In the genomic region with DNA sequence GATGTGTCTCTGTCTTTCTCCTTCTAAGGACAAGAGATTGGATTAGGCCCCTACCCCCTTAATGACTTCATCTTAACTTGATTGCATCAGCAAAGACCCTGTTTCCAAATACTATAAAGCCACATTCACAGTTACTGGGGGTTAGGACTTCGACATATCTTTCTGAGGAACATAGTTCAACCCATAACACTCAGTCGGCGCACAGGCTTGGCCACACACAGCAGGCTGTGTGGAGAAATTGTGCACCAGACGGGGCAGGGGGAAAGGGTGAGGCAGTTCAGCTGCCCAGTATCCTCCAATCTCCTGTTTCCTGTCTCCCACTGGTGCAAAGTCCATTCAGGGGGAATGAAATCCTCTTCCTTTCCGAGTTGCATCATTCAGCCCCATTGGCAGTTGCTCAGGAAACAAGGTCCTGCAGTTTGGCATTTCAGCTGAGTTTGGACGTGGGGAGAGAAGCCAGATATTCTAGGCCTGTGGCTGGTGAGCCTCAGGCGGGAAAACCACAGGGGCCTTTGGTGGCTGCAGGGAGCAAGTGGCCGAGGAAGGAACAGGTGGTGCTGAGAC, we compare ENCODE assay signal across 1 cellular context.
A peak's percentile ranks its signal among the peaks of the same experiment; 100 is the strongest.
TF ChIP-seq lines count a peak whose summit lies in the region.

No MANE protein-coding gene starts in this region.

TF ChIP-seq in HepG2, 621 proteins besides CTCF, POLR2A, EP300 and RAD21 (continued from another document and continues in another):
- TF ChIP-seq, protein P1, sequence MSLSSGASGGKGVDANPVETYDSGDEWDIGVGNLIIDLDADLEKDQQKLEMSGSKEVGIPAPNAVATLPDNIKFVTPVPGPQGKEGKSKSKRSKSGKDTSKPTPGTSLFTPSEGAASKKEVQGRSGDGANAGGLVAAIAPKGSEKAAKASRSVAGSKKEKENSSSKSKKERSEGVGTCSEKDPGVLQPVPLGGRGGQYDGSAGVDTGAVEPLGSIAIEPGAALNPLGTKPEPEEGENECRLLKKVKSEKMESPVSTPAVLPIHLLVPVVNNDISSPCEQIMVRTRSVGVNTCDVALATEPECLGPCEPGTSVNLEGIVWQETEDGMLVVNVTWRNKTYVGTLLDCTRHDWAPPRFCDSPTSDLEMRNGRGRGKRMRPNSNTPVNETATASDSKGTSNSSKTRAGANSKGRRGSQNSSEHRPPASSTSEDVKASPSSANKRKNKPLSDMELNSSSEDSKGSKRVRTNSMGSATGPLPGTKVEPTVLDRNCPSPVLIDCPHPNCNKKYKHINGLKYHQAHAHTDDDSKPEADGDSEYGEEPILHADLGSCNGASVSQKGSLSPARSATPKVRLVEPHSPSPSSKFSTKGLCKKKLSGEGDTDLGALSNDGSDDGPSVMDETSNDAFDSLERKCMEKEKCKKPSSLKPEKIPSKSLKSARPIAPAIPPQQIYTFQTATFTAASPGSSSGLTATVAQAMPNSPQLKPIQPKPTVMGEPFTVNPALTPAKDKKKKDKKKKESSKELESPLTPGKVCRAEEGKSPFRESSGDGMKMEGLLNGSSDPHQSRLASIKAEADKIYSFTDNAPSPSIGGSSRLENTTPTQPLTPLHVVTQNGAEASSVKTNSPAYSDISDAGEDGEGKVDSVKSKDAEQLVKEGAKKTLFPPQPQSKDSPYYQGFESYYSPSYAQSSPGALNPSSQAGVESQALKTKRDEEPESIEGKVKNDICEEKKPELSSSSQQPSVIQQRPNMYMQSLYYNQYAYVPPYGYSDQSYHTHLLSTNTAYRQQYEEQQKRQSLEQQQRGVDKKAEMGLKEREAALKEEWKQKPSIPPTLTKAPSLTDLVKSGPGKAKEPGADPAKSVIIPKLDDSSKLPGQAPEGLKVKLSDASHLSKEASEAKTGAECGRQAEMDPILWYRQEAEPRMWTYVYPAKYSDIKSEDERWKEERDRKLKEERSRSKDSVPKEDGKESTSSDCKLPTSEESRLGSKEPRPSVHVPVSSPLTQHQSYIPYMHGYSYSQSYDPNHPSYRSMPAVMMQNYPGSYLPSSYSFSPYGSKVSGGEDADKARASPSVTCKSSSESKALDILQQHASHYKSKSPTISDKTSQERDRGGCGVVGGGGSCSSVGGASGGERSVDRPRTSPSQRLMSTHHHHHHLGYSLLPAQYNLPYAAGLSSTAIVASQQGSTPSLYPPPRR (CRISPR knock-in tag; IDR thresholded peaks at IDR 0.05; ENCODE audit: borderline replicate concordance) = peak; percentile 71
- TF ChIP-seq MXI1 (IDR thresholded peaks at IDR 0.05; ENCODE audit: borderline replicate concordance, low read depth, low read length) (no peak; the same call in 2 of the 3 replicates), ZNF350 (CRISPR knock-in tag; IDR thresholded peaks at IDR 0.05; ENCODE audit: borderline replicate concordance, low read depth) (peak; percentile 88), RCOR2 (CRISPR knock-in tag; IDR thresholded peaks at IDR 0.05) (peak; percentile 84), ZSCAN25 (CRISPR knock-in tag; IDR thresholded peaks at IDR 0.05) (0 out of 2 replicates have a peak, but pooled peaks have one; percentile 74), ERF (CRISPR knock-in tag; IDR thresholded peaks at IDR 0.05) (peak; percentile 88), ZNF260 (CRISPR knock-in tag; IDR thresholded peaks at IDR 0.05; ENCODE audit: borderline replicate concordance, low read depth) (no peak), ZNF780A (CRISPR knock-in tag; IDR thresholded peaks at IDR 0.05) (peak; percentile 84; the same call in 1 of the 2 replicates), ZNF383 (CRISPR knock-in tag; IDR thresholded peaks at IDR 0.05; ENCODE audit: borderline replicate concordance) (0 out of 2 replicates have a peak, but pooled peaks have one; percentile 28), ARID2 (CRISPR knock-in tag; IDR thresholded peaks at IDR 0.05; ENCODE audit: borderline replicate concordance) (no peak), ZNF761 (CRISPR knock-in tag; conservative IDR thresholded peaks at IDR 0.05) (0 out of 2 replicates have a peak, but pooled peaks have one; percentile 65), NFYB (CRISPR knock-in tag; IDR thresholded peaks at IDR 0.05) (peak; percentile 51; the same call in 1 of the 2 replicates), MAFG (CRISPR knock-in tag; IDR thresholded peaks at IDR 0.05) (no peak), ISL2 (CRISPR knock-in tag; IDR thresholded peaks at IDR 0.05) (peak; percentile 61), ZZZ3 (CRISPR knock-in tag; IDR thresholded peaks at IDR 0.05; ENCODE audit: borderline replicate concordance) (0 out of 2 replicates have a peak, but pooled peaks have one; percentile 55), ZSCAN31 (CRISPR knock-in tag; IDR thresholded peaks at IDR 0.05; ENCODE audit: low read depth) (0 out of 2 replicates have a peak, but pooled peaks have one; percentile 39), HCFC1 (IDR thresholded peaks at IDR 0.05; ENCODE audit: low read depth, low read length) (no peak), HOXA5 (CRISPR knock-in tag; IDR thresholded peaks at IDR 0.05) (0 out of 2 replicates have a peak, but pooled peaks have one; percentile 53), ASH2L (IDR thresholded peaks at IDR 0.05; ENCODE audit: insufficient read length, low read depth, low read length) (peak; percentile 64), ZNF878 (CRISPR knock-in tag; IDR thresholded peaks at IDR 0.05) (no peak)
- TF ChIP-seq, protein P2, sequence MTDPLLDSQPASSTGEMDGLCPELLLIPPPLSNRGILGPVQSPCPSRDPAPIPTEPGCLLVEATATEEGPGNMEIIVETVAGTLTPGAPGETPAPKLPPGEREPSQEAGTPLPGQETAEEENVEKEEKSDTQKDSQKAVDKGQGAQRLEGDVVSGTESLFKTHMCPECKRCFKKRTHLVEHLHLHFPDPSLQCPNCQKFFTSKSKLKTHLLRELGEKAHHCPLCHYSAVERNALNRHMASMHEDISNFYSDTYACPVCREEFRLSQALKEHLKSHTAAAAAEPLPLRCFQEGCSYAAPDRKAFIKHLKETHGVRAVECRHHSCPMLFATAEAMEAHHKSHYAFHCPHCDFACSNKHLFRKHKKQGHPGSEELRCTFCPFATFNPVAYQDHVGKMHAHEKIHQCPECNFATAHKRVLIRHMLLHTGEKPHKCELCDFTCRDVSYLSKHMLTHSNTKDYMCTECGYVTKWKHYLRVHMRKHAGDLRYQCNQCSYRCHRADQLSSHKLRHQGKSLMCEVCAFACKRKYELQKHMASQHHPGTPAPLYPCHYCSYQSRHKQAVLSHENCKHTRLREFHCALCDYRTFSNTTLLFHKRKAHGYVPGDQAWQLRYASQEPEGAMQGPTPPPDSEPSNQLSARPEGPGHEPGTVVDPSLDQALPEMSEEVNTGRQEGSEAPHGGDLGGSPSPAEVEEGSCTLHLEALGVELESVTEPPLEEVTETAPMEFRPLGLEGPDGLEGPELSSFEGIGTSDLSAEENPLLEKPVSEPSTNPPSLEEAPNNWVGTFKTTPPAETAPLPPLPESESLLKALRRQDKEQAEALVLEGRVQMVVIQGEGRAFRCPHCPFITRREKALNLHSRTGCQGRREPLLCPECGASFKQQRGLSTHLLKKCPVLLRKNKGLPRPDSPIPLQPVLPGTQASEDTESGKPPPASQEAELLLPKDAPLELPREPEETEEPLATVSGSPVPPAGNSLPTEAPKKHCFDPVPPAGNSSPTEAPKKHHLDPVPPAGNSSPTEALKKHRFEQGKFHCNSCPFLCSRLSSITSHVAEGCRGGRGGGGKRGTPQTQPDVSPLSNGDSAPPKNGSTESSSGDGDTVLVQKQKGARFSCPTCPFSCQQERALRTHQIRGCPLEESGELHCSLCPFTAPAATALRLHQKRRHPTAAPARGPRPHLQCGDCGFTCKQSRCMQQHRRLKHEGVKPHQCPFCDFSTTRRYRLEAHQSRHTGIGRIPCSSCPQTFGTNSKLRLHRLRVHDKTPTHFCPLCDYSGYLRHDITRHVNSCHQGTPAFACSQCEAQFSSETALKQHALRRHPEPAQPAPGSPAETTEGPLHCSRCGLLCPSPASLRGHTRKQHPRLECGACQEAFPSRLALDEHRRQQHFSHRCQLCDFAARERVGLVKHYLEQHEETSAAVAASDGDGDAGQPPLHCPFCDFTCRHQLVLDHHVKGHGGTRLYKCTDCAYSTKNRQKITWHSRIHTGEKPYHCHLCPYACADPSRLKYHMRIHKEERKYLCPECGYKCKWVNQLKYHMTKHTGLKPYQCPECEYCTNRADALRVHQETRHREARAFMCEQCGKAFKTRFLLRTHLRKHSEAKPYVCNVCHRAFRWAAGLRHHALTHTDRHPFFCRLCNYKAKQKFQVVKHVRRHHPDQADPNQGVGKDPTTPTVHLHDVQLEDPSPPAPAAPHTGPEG (CRISPR knock-in tag; IDR thresholded peaks at IDR 0.05) = peak; percentile 6; the same call in 1 of the 2 replicates
- TF ChIP-seq, protein P3, sequence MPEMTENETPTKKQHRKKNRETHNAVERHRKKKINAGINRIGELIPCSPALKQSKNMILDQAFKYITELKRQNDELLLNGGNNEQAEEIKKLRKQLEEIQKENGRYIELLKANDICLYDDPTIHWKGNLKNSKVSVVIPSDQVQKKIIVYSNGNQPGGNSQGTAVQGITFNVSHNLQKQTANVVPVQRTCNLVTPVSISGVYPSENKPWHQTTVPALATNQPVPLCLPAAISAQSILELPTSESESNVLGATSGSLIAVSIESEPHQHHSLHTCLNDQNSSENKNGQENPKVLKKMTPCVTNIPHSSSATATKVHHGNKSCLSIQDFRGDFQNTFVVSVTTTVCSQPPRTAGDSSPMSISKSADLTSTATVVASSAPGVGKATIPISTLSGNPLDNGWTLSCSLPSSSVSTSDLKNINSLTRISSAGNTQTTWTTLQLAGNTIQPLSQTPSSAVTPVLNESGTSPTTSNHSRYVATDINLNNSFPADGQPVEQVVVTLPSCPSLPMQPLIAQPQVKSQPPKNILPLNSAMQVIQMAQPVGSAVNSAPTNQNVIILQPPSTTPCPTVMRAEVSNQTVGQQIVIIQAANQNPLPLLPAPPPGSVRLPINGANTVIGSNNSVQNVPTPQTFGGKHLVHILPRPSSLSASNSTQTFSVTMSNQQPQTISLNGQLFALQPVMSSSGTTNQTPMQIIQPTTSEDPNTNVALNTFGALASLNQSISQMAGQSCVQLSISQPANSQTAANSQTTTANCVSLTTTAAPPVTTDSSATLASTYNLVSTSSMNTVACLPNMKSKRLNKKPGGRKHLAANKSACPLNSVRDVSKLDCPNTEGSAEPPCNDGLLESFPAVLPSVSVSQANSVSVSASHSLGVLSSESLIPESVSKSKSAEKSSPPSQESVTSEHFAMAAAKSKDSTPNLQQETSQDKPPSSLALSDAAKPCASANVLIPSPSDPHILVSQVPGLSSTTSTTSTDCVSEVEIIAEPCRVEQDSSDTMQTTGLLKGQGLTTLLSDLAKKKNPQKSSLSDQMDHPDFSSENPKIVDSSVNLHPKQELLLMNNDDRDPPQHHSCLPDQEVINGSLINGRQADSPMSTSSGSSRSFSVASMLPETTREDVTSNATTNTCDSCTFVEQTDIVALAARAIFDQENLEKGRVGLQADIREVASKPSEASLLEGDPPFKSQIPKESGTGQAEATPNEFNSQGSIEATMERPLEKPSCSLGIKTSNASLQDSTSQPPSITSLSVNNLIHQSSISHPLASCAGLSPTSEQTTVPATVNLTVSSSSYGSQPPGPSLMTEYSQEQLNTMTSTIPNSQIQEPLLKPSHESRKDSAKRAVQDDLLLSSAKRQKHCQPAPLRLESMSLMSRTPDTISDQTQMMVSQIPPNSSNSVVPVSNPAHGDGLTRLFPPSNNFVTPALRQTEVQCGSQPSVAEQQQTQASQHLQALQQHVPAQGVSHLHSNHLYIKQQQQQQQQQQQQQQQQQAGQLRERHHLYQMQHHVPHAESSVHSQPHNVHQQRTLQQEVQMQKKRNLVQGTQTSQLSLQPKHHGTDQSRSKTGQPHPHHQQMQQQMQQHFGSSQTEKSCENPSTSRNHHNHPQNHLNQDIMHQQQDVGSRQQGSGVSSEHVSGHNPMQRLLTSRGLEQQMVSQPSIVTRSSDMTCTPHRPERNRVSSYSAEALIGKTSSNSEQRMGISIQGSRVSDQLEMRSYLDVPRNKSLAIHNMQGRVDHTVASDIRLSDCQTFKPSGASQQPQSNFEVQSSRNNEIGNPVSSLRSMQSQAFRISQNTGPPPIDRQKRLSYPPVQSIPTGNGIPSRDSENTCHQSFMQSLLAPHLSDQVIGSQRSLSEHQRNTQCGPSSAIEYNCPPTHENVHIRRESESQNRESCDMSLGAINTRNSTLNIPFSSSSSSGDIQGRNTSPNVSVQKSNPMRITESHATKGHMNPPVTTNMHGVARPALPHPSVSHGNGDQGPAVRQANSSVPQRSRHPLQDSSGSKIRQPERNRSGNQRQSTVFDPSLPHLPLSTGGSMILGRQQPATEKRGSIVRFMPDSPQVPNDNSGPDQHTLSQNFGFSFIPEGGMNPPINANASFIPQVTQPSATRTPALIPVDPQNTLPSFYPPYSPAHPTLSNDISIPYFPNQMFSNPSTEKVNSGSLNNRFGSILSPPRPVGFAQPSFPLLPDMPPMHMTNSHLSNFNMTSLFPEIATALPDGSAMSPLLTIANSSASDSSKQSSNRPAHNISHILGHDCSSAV (CRISPR knock-in tag; IDR thresholded peaks at IDR 0.05; ENCODE audit: borderline replicate concordance) = no peak
- TF ChIP-seq, protein P4, sequence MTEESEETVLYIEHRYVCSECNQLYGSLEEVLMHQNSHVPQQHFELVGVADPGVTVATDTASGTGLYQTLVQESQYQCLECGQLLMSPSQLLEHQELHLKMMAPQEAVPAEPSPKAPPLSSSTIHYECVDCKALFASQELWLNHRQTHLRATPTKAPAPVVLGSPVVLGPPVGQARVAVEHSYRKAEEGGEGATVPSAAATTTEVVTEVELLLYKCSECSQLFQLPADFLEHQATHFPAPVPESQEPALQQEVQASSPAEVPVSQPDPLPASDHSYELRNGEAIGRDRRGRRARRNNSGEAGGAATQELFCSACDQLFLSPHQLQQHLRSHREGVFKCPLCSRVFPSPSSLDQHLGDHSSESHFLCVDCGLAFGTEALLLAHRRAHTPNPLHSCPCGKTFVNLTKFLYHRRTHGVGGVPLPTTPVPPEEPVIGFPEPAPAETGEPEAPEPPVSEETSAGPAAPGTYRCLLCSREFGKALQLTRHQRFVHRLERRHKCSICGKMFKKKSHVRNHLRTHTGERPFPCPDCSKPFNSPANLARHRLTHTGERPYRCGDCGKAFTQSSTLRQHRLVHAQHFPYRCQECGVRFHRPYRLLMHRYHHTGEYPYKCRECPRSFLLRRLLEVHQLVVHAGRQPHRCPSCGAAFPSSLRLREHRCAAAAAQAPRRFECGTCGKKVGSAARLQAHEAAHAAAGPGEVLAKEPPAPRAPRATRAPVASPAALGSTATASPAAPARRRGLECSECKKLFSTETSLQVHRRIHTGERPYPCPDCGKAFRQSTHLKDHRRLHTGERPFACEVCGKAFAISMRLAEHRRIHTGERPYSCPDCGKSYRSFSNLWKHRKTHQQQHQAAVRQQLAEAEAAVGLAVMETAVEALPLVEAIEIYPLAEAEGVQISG (CRISPR knock-in tag; IDR thresholded peaks at IDR 0.05) = peak; percentile 69
- TF ChIP-seq, protein P5, sequence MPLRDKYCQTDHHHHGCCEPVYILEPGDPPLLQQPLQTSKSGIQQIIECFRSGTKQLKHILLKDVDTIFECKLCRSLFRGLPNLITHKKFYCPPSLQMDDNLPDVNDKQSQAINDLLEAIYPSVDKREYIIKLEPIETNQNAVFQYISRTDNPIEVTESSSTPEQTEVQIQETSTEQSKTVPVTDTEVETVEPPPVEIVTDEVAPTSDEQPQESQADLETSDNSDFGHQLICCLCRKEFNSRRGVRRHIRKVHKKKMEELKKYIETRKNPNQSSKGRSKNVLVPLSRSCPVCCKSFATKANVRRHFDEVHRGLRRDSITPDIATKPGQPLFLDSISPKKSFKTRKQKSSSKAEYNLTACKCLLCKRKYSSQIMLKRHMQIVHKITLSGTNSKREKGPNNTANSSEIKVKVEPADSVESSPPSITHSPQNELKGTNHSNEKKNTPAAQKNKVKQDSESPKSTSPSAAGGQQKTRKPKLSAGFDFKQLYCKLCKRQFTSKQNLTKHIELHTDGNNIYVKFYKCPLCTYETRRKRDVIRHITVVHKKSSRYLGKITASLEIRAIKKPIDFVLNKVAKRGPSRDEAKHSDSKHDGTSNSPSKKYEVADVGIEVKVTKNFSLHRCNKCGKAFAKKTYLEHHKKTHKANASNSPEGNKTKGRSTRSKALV (CRISPR knock-in tag; IDR thresholded peaks at IDR 0.05) = no peak
